Comparison of ENCODE assay signal across 16 cellular contexts in the genomic region with DNA sequence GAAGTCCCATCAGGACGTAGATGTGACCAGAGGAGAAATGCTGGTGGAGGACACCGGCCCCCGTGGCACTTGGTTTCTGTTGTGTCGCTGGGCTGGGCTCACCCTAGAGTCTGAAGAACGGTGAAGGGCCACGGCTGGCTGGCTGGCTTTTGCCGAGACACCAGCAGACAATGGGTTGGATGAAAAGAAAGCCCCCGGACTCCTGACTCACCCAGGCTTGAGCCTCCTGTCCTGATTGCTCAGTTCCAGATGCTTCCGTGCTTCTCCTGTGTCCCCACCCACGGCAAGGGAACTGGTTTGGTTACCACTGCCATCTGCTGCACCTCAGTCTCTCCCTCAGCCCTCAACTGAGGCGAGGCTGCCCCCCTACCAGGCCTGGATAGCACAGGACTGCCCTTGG. TPM values are rescaled to one million over a fixed set of nuclear protein-coding genes. Genes with fewer than 3 reads are reported as not detected.
A peak's percentile ranks its signal among the peaks of the same experiment; 100 is the strongest.
DNase-seq lines count a peak whose midpoint lies in the region; ATAC-seq and TF ChIP-seq lines count a peak whose summit lies in the region.
"Had no signal": no experiment of that assay in that cellular context is flagged by ENCODE, and none has a peak within 500 bp of the region (broad histone marks: within the 10 kb centered on the region; RNA-seq: fewer than 3 reads in every experiment).

No MANE protein-coding gene starts in this region.

- no peaks in the 10 kb centered on the region for H3K9me3 Mint-ChIP-seq in type B pancreatic cell
- H3K9me3 Mint-ChIP-seq: naive thymus-derived CD4-positive, alpha-beta T cell had no signal

- peaks cover 0 to 18% of the 10 kb centered on the region in 2 donors for H3K36me3 ChIP-seq in ascending aorta
- H3K36me3 ChIP-seq in gastroesophageal sphincter, result no peaks in the 10 kb centered on the region
- H3K36me3 ChIP-seq in psoas muscle (ENCODE audit: insufficient read depth in 1 of 2, low read depth in 1 of 2), result no peaks in the 10 kb centered on the region
- H3K36me3 ChIP-seq: SJCRH30 had no signal

- intact Hi-C loops in ascending aorta (cut with DNase I), result no loop called here
- intact Hi-C loops in psoas muscle (cut with DNase I), result no loop called here

- H3K27me3 ChIP-seq in ascending aorta (no peaks in the 10 kb centered on the region), gastroesophageal sphincter (no peaks in the 10 kb centered on the region), psoas muscle (ENCODE audit: insufficient read depth in 3 of 3, low read length in 2 of 3) (no peaks in the 10 kb centered on the region)
- H3K27me3 ChIP-seq: SJCRH30 had no signal

- H3K4me1 ChIP-seq in ascending aorta (peaks cover 18 to 34% of the 10 kb centered on the region in 2 donors), gastroesophageal sphincter (peaks cover 13 to 68% (median 40%) of the 10 kb centered on the region in 3 donors), psoas muscle (peaks cover 39% of the 10 kb centered on the region)

- H3K4me3 Mint-ChIP-seq in type B pancreatic cell, result no peak overlapping the region
- H3K4me3 Mint-ChIP-seq: CD14-positive monocyte; naive thymus-derived CD4-positive, alpha-beta T cell had no signal

- H3K36me3 Mint-ChIP-seq in type B pancreatic cell, result no peaks in the 10 kb centered on the region
- H3K36me3 Mint-ChIP-seq: naive thymus-derived CD4-positive, alpha-beta T cell had no signal

- 93% methylated on average over 5 of the region's 11 CpGs; no CpG with 5 or more reads in 1 of the 2 donors for WGBS in gastroesophageal sphincter (ENCODE audit: low coverage in 1 of 2), 2 donors
- 75 to 89% (median 81%) methylated on average over 9 to 11 of the region's 11 CpGs for WGBS in psoas muscle, 3 donors

- no peak for TF ChIP-seq EP300 in gastroesophageal sphincter (IDR thresholded peaks at IDR 0.05)

- no peak for ATAC-seq in gastroesophageal sphincter
- ATAC-seq in psoas muscle, result no peak
- no peak for ATAC-seq in HG02884 (IDR thresholded peaks at IDR 0.05; ENCODE audit: unreplicated experiment)
- ATAC-seq in GM19463 (IDR thresholded peaks at IDR 0.05; ENCODE audit: unreplicated experiment), result no peak
- no peak for ATAC-seq in GM18867 (IDR thresholded peaks at IDR 0.05; ENCODE audit: unreplicated experiment)
- ATAC-seq: naive thymus-derived CD4-positive, alpha-beta T cell had no signal

- peaks cover 27% of the 10 kb centered on the region for H3K4me1 Mint-ChIP-seq in type B pancreatic cell (ENCODE audit: unreplicated experiment)

- H3K27me3 Mint-ChIP-seq in type B pancreatic cell, result no peaks in the 10 kb centered on the region
- H3K27me3 Mint-ChIP-seq: naive thymus-derived CD4-positive, alpha-beta T cell had no signal

- no peaks in the 10 kb centered on the region for H3K9me3 ChIP-seq in ascending aorta
- H3K9me3 ChIP-seq in gastroesophageal sphincter, result no peaks in the 10 kb centered on the region
- H3K9me3 ChIP-seq in psoas muscle, result no peaks in the 10 kb centered on the region
- H3K9me3 ChIP-seq: SJCRH30 had no signal

- no peak overlapping the region for H3K4me3 ChIP-seq in ascending aorta
- no peak overlapping the region for H3K4me3 ChIP-seq in gastroesophageal sphincter
- H3K4me3 ChIP-seq in psoas muscle, result no peak overlapping the region
- H3K4me3 ChIP-seq: SJCRH30 had no signal

- peak overlapping the region; percentile 80 to 86 for H3K27ac ChIP-seq in ascending aorta
- H3K27ac ChIP-seq in gastroesophageal sphincter, result peak overlapping the region; percentile 74 to 87 (median 82)
- peak overlapping the region; percentile 58 for H3K27ac ChIP-seq in psoas muscle
- H3K27ac ChIP-seq: SJCRH30 had no signal

- TF ChIP-seq CTCF in ascending aorta (IDR thresholded peaks at IDR 0.05), result no peak
- TF ChIP-seq CTCF in gastroesophageal sphincter (IDR thresholded peaks at IDR 0.05), result no peak
- no peak for TF ChIP-seq CTCF in psoas muscle (IDR thresholded peaks at IDR 0.05)
- TF ChIP-seq CTCF in type B pancreatic cell (conservative IDR thresholded peaks at IDR 0.05), result no peak

- peak overlapping the region; percentile 41 for H3K27ac Mint-ChIP-seq in type B pancreatic cell
- H3K27ac Mint-ChIP-seq: CD14-positive monocyte had no signal

- no peak for TF ChIP-seq POLR2A in gastroesophageal sphincter (IDR thresholded peaks at IDR 0.05)

- DNase-seq in ascending aorta (ENCODE audit: low spot score in 2 of 2) (no peak), psoas muscle (no peak), type B pancreatic cell (ENCODE audit: extremely low spot score, unreplicated experiment) (no peak), AG08395 (ENCODE audit: low spot score) (no peak)
- DNase-seq: effector CD4-positive, alpha-beta T cell; islet precursor cell; MV-4-11; naive thymus-derived CD4-positive, alpha-beta T cell; NK-92 treated with Interleukin-12 subunit alpha and Interleukin-12 subunit beta, amount 100 ng/mL, for 24 hours; SJCRH30 had no signal

RNA-seq across cellular contexts. Expression of gene ENDOU, which starts 10.4 kb away (rescaled TPM):
- total RNA-seq in ascending aorta (not detected), gastroesophageal sphincter (1 to 10 TPM in 2 of 4 donors, under 1 TPM in 2; 0.42 to 1.9 (median 0.75) TPM), psoas muscle (under 1 TPM in 2 of 4 donors, not detected in 2; 0.13 to 0.15 TPM), type B pancreatic cell (ENCODE audit: low replicate concordance) (3.7 and 18.9 TPM in 2 replicates)
- polyA plus RNA-seq in psoas muscle, result under 1 TPM in 2 of 3 donors, not detected in 1; 0.25 to 0.82 TPM
- total RNA-seq: glomerular endothelial cell; naive thymus-derived CD4-positive, alpha-beta T cell; SJCRH30 had no signal
- polyA plus RNA-seq: naive thymus-derived CD4-positive, alpha-beta T cell had no signal

RNA-seq across cellular contexts. Expression of gene RAPGEF3, which starts 23.0 kb away (rescaled TPM):
- total RNA-seq in ascending aorta (165 TPM), gastroesophageal sphincter (10 to 100 TPM; 19.3 to 56.8 (median 25.5) TPM), psoas muscle (10 to 100 TPM in 2 of 4 donors, 1 to 10 TPM in 2; 5.1 to 28.8 (median 11.7) TPM), type B pancreatic cell (ENCODE audit: low replicate concordance) (3.7 and 4.9 TPM in 2 replicates)
- polyA plus RNA-seq in psoas muscle, result 10 to 100 TPM; 11.7 to 29.9 (median 15.0) TPM

RNA-seq across cellular contexts. Expression of gene RPAP3, which starts 29.8 kb away (rescaled TPM):
- total RNA-seq in ascending aorta (8.1 TPM), gastroesophageal sphincter (10 to 100 TPM; 17.0 to 20.0 (median 18.8) TPM), psoas muscle (10 to 100 TPM; 24.1 to 28.5 (median 27.4) TPM), type B pancreatic cell (ENCODE audit: low replicate concordance) (31.7 and 39.9 TPM in 2 replicates)
- 10 to 100 TPM; 18.8 to 43.2 (median 20.9) TPM for polyA plus RNA-seq in psoas muscle

RNA-seq across cellular contexts. Expression of gene SLC48A1, which starts 37.4 kb away (rescaled TPM):
- total RNA-seq in ascending aorta, result 144 TPM
- 10 to 100 TPM; 40.7 to 66.8 (median 53.3) TPM for total RNA-seq in gastroesophageal sphincter
- total RNA-seq in psoas muscle, result 10 to 100 TPM; 21.8 to 28.7 (median 27.3) TPM
- 10 to 100 TPM; 12.7 to 23.5 (median 19.6) TPM for polyA plus RNA-seq in psoas muscle
- total RNA-seq in type B pancreatic cell (ENCODE audit: low replicate concordance), result 19.7 and 37.4 TPM in 2 replicates
